ENCODE assay signal across 21 cellular contexts in the genomic region with DNA sequence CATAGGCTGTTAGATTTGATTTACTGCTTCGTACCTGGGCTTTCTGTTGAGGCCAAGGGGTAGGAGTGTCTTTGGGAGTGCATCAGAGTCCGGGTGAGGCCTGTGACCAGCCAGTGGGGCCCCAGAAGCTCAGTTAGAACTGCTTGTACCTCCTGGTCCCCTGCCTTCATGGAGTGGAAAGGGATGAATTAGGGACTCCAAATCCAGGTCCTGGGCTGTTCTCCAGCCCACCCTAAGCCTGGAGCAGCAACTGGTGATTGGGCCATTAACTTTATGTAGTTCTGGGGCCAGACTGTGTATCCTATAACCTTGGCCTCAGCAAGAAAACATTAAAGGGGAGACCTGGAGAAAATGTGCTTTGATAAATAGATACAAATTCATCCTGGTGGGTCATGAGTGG. TPM values are rescaled to one million over a fixed set of nuclear protein-coding genes. Genes with fewer than 3 reads are reported as not detected.
DNase-seq lines count a peak whose midpoint lies in the region; ATAC-seq, FAIRE-seq and TF ChIP-seq lines count a peak whose summit lies in the region.
"Had no signal": no experiment of that assay in that cellular context is flagged by ENCODE, and none has a peak within 500 bp of the region (broad histone marks: within the 10 kb centered on the region; RNA-seq: fewer than 3 reads in every experiment).

No MANE protein-coding gene starts in this region.

- POLR2A ChIA-PET in activated naive CD8-positive, alpha-beta T cell treated with anti-CD3 and anti-CD28 coated beads, Interleukin-2, amount 10 ng/mL, durations not matched to agents 7 days and 5 days (lab: Charles Lee) = interaction anchor here (1.2 kb wide), 1 partner anchor 29 kb away, joined by 3 read pairs; no protein-coding TSS in a partner anchor
- POLR2A ChIA-PET in naive thymus-derived CD4-positive, alpha-beta T cell (lab: Charles Lee) = interaction anchor here (0.7 to 1.8 kb wide), 3 partner anchors 38 to 544 kb away, joined by 3 to 6 read pairs (median 3); no protein-coding TSS in a partner anchor

- no peak for TF ChIP-seq CTCF in VCaP (conservative IDR thresholded peaks at IDR 0.05)
- no peak for TF ChIP-seq CTCF in uterus (IDR thresholded peaks at IDR 0.05)

- H3K36me3 ChIP-seq in naive thymus-derived CD4-positive, alpha-beta T cell (ENCODE audit: control insufficient read depth in 2 of 3, insufficient read depth in 3 of 3, low read length in 3 of 3) = no peaks in the 10 kb centered on the region
- H3K36me3 ChIP-seq in uterus = no peaks in the 10 kb centered on the region
- H3K36me3 ChIP-seq: heart left ventricle, thoracic aorta had no signal

- DNase-seq in activated naive CD8-positive, alpha-beta T cell treated with anti-CD3 and anti-CD28 coated beads, Interleukin-2, amount 10 ng/mL, durations not matched to agents 7 days and 5 days = no peak
- DNase-seq in activated naive CD8-positive, alpha-beta T cell treated with anti-CD3 and anti-CD28 coated beads for 36 hours = no peak
- DNase-seq in naive thymus-derived CD4-positive, alpha-beta T cell = no peak
- no peak for DNase-seq in uterus
- DNase-seq in COLO829 (ENCODE audit: low spot score) = no peak
- no peak for DNase-seq in RCC 7860 (ENCODE audit: low spot score)
- DNase-seq in NCI-H82 (lab: John Stamatoyannopoulos, UW) = no peak
- DNase-seq: activated CD4-positive, alpha-beta T cell treated with anti-CD3 and anti-CD28 coated beads for 48 hours; activated naive CD4-positive, alpha-beta T cell; heart left ventricle; KG1; MV-4-11; NCI-H1694; NCI-H69; psoas muscle; SHP77 had no signal

- H3K27me3 Mint-ChIP-seq in activated naive CD8-positive, alpha-beta T cell treated with anti-CD3 and anti-CD28 coated beads, Interleukin-2, amount 10 ng/mL, durations not matched to agents 7 days and 5 days = no peaks in the 10 kb centered on the region
- H3K27me3 Mint-ChIP-seq in activated naive CD8-positive, alpha-beta T cell treated with anti-CD3 and anti-CD28 coated beads for 36 hours = peaks cover 4% of the 10 kb centered on the region
- no peaks in the 10 kb centered on the region for H3K27me3 Mint-ChIP-seq in naive thymus-derived CD4-positive, alpha-beta T cell

- no peak for FAIRE-seq in RCC 7860 (lab: Jason Lieb, UNC)
- FAIRE-seq: astrocyte, GM19239 had no signal

- H3K4me3 Mint-ChIP-seq in activated naive CD8-positive, alpha-beta T cell treated with anti-CD3 and anti-CD28 coated beads, Interleukin-2, amount 10 ng/mL, durations not matched to agents 7 days and 5 days = peak overlapping the region; percentile 41
- H3K4me3 Mint-ChIP-seq in activated naive CD8-positive, alpha-beta T cell treated with anti-CD3 and anti-CD28 coated beads for 36 hours = no peak overlapping the region
- H3K4me3 Mint-ChIP-seq in naive thymus-derived CD4-positive, alpha-beta T cell = peak overlapping the region; percentile 5 to 83 (median 72)

- H3K4me1 Mint-ChIP-seq in activated naive CD8-positive, alpha-beta T cell treated with anti-CD3 and anti-CD28 coated beads, Interleukin-2, amount 10 ng/mL, durations not matched to agents 7 days and 5 days = peaks cover 72% of the 10 kb centered on the region
- peaks cover 77% of the 10 kb centered on the region for H3K4me1 Mint-ChIP-seq in activated naive CD8-positive, alpha-beta T cell treated with anti-CD3 and anti-CD28 coated beads for 36 hours
- peaks cover 59 to 90% (median 86%) of the 10 kb centered on the region in 7 donors for H3K4me1 Mint-ChIP-seq in naive thymus-derived CD4-positive, alpha-beta T cell

- intact Hi-C loops in naive thymus-derived CD4-positive, alpha-beta T cell (cut with micrococcal nuclease) = loop anchor here (2.0 to 5.0 kb wide), 3 partner anchors 14 to 103 kb away; no protein-coding TSS in a partner anchor
- intact Hi-C loops in uterus (cut with DNase I; ENCODE audit: low total_unique reads) = no loop called here

- no peaks in the 10 kb centered on the region for H3K9me3 Mint-ChIP-seq in activated naive CD8-positive, alpha-beta T cell treated with anti-CD3 and anti-CD28 coated beads, Interleukin-2, amount 10 ng/mL, durations not matched to agents 7 days and 5 days
- H3K9me3 Mint-ChIP-seq in activated naive CD8-positive, alpha-beta T cell treated with anti-CD3 and anti-CD28 coated beads for 36 hours = no peaks in the 10 kb centered on the region
- no peaks in the 10 kb centered on the region for H3K9me3 Mint-ChIP-seq in naive thymus-derived CD4-positive, alpha-beta T cell

- peaks cover 59 to 72% of the 10 kb centered on the region in 2 donors for H3K4me1 ChIP-seq in naive thymus-derived CD4-positive, alpha-beta T cell (ENCODE audit: control insufficient read depth in 2 of 2, insufficient read depth in 2 of 2, low read length in 2 of 2)
- H3K4me1 ChIP-seq in uterus = no peaks in the 10 kb centered on the region

- peaks cover 27% of the 10 kb centered on the region for H3K36me3 Mint-ChIP-seq in activated naive CD8-positive, alpha-beta T cell treated with anti-CD3 and anti-CD28 coated beads, Interleukin-2, amount 10 ng/mL, durations not matched to agents 7 days and 5 days
- H3K36me3 Mint-ChIP-seq in activated naive CD8-positive, alpha-beta T cell treated with anti-CD3 and anti-CD28 coated beads for 36 hours = peaks cover 14% of the 10 kb centered on the region
- H3K36me3 Mint-ChIP-seq in naive thymus-derived CD4-positive, alpha-beta T cell = peaks cover 0 to 28% (median 0%) of the 10 kb centered on the region in 5 donors

- peak overlapping the region; percentile 24; the same call in 1 of the 2 replicates for H3K27ac ChIP-seq in VCaP
- no peak overlapping the region for H3K27ac ChIP-seq in naive thymus-derived CD4-positive, alpha-beta T cell (ENCODE audit: low read depth, low read length)
- peak overlapping the region; percentile 73 to 85 for H3K27ac ChIP-seq in uterus
- H3K27ac ChIP-seq: epithelial cell of prostate, heart left ventricle, psoas muscle had no signal

- TF ChIP-seq POLR2A in uterus (IDR thresholded peaks at IDR 0.05) = no peak

- H3K27me3 ChIP-seq in naive thymus-derived CD4-positive, alpha-beta T cell (ENCODE audit: control insufficient read depth in 2 of 2, insufficient read depth in 2 of 2, low read length in 2 of 2) = no peaks in the 10 kb centered on the region
- no peaks in the 10 kb centered on the region for H3K27me3 ChIP-seq in uterus
- H3K27me3 ChIP-seq: heart left ventricle had no signal

- no peaks in the 10 kb centered on the region for H3K9me3 ChIP-seq in naive thymus-derived CD4-positive, alpha-beta T cell (ENCODE audit: control insufficient read depth in 2 of 3, low read length in 3 of 3)
- H3K9me3 ChIP-seq in uterus = no peaks in the 10 kb centered on the region
- H3K9me3 ChIP-seq: heart left ventricle, psoas muscle, thoracic aorta had no signal

- no peak overlapping the region for H3K27ac Mint-ChIP-seq in activated naive CD8-positive, alpha-beta T cell treated with anti-CD3 and anti-CD28 coated beads, Interleukin-2, amount 10 ng/mL, durations not matched to agents 7 days and 5 days
- H3K27ac Mint-ChIP-seq in activated naive CD8-positive, alpha-beta T cell treated with anti-CD3 and anti-CD28 coated beads for 36 hours = no peak overlapping the region
- peak overlapping the region in 8 of 9 donors; percentile 23 to 93 (median 71) for H3K27ac Mint-ChIP-seq in naive thymus-derived CD4-positive, alpha-beta T cell

- peak overlapping the region; percentile 22 for H3K4me3 ChIP-seq in naive thymus-derived CD4-positive, alpha-beta T cell (ENCODE audit: low read length)
- H3K4me3 ChIP-seq in uterus = no peak overlapping the region
- H3K4me3 ChIP-seq: heart left ventricle, psoas muscle, thoracic aorta had no signal

- ATAC-seq in activated naive CD8-positive, alpha-beta T cell treated with anti-CD3 and anti-CD28 coated beads, Interleukin-2, amount 10 ng/mL, durations not matched to agents 7 days and 5 days (ENCODE audit: low read depth) = no peak
- ATAC-seq in naive thymus-derived CD4-positive, alpha-beta T cell = no peak
- ATAC-seq: heart left ventricle, psoas muscle had no signal

- CTCF ChIA-PET in naive thymus-derived CD4-positive, alpha-beta T cell (lab: Charles Lee) = interaction anchor here (1.1 kb wide), 1 partner anchor 117 kb away, joined by 3 read pairs; no protein-coding TSS in a partner anchor

RNA-seq across cellular contexts. Expression of gene CHST11, which starts 42.5 kb away (rescaled TPM):
- total RNA-seq in activated naive CD8-positive, alpha-beta T cell treated with anti-CD3 and anti-CD28 coated beads, Interleukin-2, amount 10 ng/mL, durations not matched to agents 7 days and 5 days = 10 to 100 TPM; 64.9 to 72.9 TPM
- 10 to 100 TPM; 19.1 to 21.9 TPM for total RNA-seq in activated naive CD8-positive, alpha-beta T cell treated with anti-CD3 and anti-CD28 coated beads for 36 hours
- total RNA-seq in naive thymus-derived CD4-positive, alpha-beta T cell = 10 to 100 TPM; 31.9 to 74.3 (median 42.0) TPM
- 10 to 100 TPM; 23.4 to 28.7 TPM for polyA plus RNA-seq in naive thymus-derived CD4-positive, alpha-beta T cell
- 10 to 100 TPM; 21.0 to 82.1 (median 58.7) TPM for total RNA-seq in uterus

Comparison
In these comparisons a context has a peak if more than half of its experiments do, and no peak if none do; other contexts are left out.
1. H3K27ac Mint-ChIP-seq: peak in naive thymus-derived CD4-positive, alpha-beta T cell (8 of 9); none in activated naive CD8-positive, alpha-beta T cell treated with anti-CD3 and anti-CD28 coated beads, Interleukin-2, amount 10 ng/mL, durations not matched to agents 7 days and 5 days (single experiment) and activated naive CD8-positive, alpha-beta T cell treated with anti-CD3 and anti-CD28 coated beads for 36 hours (single experiment).